In the genomic region with DNA sequence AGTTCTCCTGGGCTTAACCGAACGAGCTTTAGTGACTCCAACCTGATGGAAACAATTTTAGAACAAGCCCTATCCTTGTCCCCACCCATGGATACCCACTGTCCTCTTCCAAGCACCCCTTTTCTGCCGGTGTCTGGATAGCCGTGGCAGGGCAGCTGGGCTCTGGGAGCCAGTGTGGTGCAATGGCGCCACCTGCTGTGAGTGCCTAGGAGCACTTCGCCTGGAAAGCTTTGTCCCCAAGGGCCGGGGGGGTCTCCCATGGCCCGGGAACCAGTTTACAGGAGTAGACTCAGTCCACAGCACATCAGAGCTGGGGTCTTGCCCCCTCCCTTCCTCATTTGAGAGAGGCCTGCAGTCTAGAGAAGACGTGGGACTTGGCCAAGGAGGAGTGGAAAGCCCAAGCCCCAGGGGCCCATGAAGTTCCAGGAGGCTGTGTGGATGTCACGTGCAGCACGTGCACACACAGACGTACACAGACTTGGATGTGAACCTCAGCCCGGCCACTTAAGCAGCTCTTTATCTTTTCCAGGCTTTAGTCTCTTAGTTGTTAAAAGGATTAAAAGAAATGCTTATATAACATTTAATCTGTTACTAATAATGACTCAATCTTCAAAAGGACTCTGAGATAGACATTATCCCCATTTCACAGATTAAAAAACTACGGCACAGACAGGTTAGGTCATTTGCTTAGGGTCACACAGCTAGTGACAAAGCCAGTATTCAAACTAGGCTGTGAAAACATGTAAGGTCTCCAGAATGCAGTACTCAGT, we compare ENCODE assay signal across 9 cellular contexts. TPM values are rescaled to one million over a fixed set of nuclear protein-coding genes. Genes with fewer than 3 reads are reported as not detected.
DNase-seq lines count a peak whose midpoint lies in the region; ATAC-seq lines count a peak whose summit lies in the region.
"Had no signal": no experiment of that assay in that cellular context is flagged by ENCODE, and none has a peak within 500 bp of the region (broad histone marks: within the 10 kb centered on the region; RNA-seq: fewer than 3 reads in every experiment).

No MANE protein-coding gene starts in this region.

- DNase-seq in Daoy (ENCODE audit: low read depth) = peak; percentile 57
- DNase-seq in M059J (ENCODE audit: low read depth) = peak; percentile 49
- DNase-seq in UCSD-AML1 (lab: John Stamatoyannopoulos, UW; ENCODE audit: unreplicated experiment) = peak; percentile 56
- DNase-seq in cerebellar cortex (ENCODE audit: low spot score) = peak; percentile 84
- DNase-seq in kidney glomerular epithelial cell (lab: John Stamatoyannopoulos, UW) = peak; percentile 17
- peak; percentile 8 for DNase-seq in stimulated activated CD8-positive, alpha-beta memory T cell treated with anti-CD3 and anti-CD28 coated beads, Interleukin-15, amount 100 ng/mL, for 1 hour (ENCODE audit: low read depth)
- no peak for DNase-seq in activated gamma-delta T cell (lab: John Stamatoyannopoulos, UW)

- ATAC-seq in HG03097 (IDR thresholded peaks at IDR 0.05; ENCODE audit: low FRiP score, unreplicated experiment) = no peak

RNA-seq across cellular contexts. Expression of gene CDH22, which starts 40.9 kb away (rescaled TPM):
- total RNA-seq in Daoy (2014; rRNA removed; shearing (Covaris generic)) = under 0.01 TPM in 1 of 2 replicates, not detected in the other
- not detected in 2 replicates for total RNA-seq in M059J (2014; rRNA removed; shearing (Covaris generic))
- total RNA-seq: activated CD8-positive, alpha-beta memory T cell treated with anti-CD3 and anti-CD28 coated beads for 36 hours had no signal

RNA-seq across cellular contexts. Expression of gene ELMO2, which starts 57.3 kb away (rescaled TPM):
- 13.4 and 24.5 TPM in 2 replicates for total RNA-seq in Daoy (2014; rRNA removed; shearing (Covaris generic))
- 46.4 and 54.9 TPM in 2 replicates for total RNA-seq in M059J (2014; rRNA removed; shearing (Covaris generic))
